In the genomic region with DNA sequence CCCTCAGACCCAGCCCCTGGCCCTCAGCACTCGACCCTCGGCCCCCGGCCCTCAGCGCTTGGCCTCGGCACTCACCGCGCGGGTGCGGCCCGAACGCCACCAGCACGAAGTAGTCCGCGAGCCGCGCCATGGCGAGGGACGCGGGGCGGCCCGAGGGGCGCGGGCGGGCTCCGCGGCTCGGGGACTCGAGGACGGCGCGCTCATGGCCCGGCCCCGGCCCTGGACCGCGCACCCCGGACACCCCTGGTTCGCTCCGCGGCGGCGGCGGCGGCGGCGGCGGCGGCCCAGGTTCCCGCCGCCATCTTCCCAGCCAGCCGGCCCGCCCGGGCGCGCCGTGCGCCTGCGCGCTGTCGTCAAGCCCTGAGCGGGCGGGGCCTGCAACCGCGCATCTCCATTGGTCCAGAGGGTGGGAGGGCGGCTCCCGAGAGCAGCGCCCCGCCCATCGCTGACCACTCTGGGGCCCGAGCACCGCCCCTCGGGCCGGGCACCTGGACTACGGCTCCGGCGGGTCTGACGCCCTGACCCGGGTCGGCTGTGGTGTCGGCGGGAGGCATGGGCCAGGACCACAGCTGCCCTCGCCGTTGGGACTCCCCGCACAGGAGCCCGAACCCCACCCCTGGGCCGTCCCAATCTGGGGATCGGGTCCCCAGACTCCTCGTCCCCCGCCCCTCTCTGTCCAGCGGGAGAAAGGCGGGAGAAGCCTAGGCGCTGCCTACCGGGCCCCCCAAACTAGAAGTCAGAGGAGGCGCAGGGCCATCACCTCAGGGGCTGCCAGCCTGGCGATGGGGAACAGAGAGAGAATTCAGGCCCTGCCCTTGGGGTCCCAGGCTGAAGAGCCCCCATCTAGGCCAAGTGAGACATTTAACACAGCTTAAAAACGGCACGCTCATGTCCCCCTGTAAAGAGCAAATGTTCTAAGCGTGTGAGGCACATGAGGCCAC, we compare ENCODE assay signal across 8 cellular contexts. TPM values are rescaled to one million over a fixed set of nuclear protein-coding genes. Genes with fewer than 3 reads are reported as not detected.
DNase-seq lines count a peak whose midpoint lies in the region; ATAC-seq and TF ChIP-seq lines count a peak whose summit lies in the region.

A gene with protein sequence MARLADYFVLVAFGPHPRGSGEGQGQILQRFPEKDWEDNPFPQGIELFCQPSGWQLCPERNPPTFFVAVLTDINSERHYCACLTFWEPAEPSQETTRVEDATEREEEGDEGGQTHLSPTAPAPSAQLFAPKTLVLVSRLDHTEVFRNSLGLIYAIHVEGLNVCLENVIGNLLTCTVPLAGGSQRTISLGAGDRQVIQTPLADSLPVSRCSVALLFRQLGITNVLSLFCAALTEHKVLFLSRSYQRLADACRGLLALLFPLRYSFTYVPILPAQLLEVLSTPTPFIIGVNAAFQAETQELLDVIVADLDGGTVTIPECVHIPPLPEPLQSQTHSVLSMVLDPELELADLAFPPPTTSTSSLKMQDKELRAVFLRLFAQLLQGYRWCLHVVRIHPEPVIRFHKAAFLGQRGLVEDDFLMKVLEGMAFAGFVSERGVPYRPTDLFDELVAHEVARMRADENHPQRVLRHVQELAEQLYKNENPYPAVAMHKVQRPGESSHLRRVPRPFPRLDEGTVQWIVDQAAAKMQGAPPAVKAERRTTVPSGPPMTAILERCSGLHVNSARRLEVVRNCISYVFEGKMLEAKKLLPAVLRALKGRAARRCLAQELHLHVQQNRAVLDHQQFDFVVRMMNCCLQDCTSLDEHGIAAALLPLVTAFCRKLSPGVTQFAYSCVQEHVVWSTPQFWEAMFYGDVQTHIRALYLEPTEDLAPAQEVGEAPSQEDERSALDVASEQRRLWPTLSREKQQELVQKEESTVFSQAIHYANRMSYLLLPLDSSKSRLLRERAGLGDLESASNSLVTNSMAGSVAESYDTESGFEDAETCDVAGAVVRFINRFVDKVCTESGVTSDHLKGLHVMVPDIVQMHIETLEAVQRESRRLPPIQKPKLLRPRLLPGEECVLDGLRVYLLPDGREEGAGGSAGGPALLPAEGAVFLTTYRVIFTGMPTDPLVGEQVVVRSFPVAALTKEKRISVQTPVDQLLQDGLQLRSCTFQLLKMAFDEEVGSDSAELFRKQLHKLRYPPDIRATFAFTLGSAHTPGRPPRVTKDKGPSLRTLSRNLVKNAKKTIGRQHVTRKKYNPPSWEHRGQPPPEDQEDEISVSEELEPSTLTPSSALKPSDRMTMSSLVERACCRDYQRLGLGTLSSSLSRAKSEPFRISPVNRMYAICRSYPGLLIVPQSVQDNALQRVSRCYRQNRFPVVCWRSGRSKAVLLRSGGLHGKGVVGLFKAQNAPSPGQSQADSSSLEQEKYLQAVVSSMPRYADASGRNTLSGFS (N-terminal part only) (minus strand): TSS at position 325 of the 941 bp plus-strand sequence. CDS start 195 bp downstream, at position 130.

- peak in 1 of 2 donors; percentile 51 for TF ChIP-seq EP300 in tibial nerve (IDR thresholded peaks at IDR 0.05)

- H3K27ac ChIP-seq in heart right ventricle (peak within 1 kb of the TSS in 9 of 10 donors; percentile 68 to 90 (median 80)), tibial nerve (peak within 1 kb of the TSS; percentile 68 to 90 (median 82))

- peak; percentile 56 for DNase-seq in NCI-H1092 treated with DMSO at 0.1 percent for 48 hours (lab: John Stamatoyannopoulos, UW)
- DNase-seq in amniotic stem cell (lab: John Stamatoyannopoulos, UW): peak; percentile 76
- DNase-seq in heart right ventricle: peak; percentile 92 to 94
- DNase-seq in pons (ENCODE audit: low spot score): peak; percentile 88
- peak; percentile 83 to 89 for DNase-seq in tibial nerve (ENCODE audit: low spot score in 2 of 2)

- H3K27me3 ChIP-seq in heart right ventricle (peaks cover 0 to 16% (median 12%) of the 10 kb centered on the region in 7 donors), tibial nerve (peaks cover 0 to 2% of the 10 kb centered on the region in 2 donors)

- H3K27ac Mint-ChIP-seq in T-helper 1 cell treated with Interleukin-12 subunit alpha and Interleukin-12 subunit beta and Interleukin-4 antibody, amounts not matched to agents 30 μg/mL and 1 μg/mL, for 36 hours: peak within 1 kb of the TSS; percentile 83

- H3K4me1 Mint-ChIP-seq in T-helper 1 cell treated with Interleukin-12 subunit alpha and Interleukin-12 subunit beta and Interleukin-4 antibody, amounts not matched to agents 30 μg/mL and 1 μg/mL, for 36 hours (ENCODE audit: low read depth): peaks cover 41% of the 10 kb centered on the region

- H3K9me3 Mint-ChIP-seq in T-helper 1 cell treated with Interleukin-12 subunit alpha and Interleukin-12 subunit beta and Interleukin-4 antibody, amounts not matched to agents 30 μg/mL and 1 μg/mL, for 36 hours: no peaks in the 10 kb centered on the region

- peaks cover 5% of the 10 kb centered on the region for H3K36me3 Mint-ChIP-seq in T-helper 1 cell treated with Interleukin-12 subunit alpha and Interleukin-12 subunit beta and Interleukin-4 antibody, amounts not matched to agents 30 μg/mL and 1 μg/mL, for 36 hours (ENCODE audit: low read depth)

- intact Hi-C loops in heart right ventricle (cut with DNase I): loop anchor here in 3 of 10 donors (1.0 to 2.0 kb wide), 2 partner anchors 32 kb away; a partner anchor contains a TSS

- H3K4me1 ChIP-seq in heart right ventricle (peaks cover 29 to 48% (median 46%) of the 10 kb centered on the region in 9 donors), tibial nerve (peaks cover 5 to 47% (median 44%) of the 10 kb centered on the region in 4 donors)

- peak within 1 kb of the TSS; percentile 75 for H3K4me3 ChIP-seq in GM08714 (ENCODE audit: low read length)
- H3K4me3 ChIP-seq in heart right ventricle: peak within 1 kb of the TSS; percentile 72 to 98 (median 84)
- peak within 1 kb of the TSS; percentile 56 to 83 (median 77) for H3K4me3 ChIP-seq in tibial nerve

- H3K4me3 Mint-ChIP-seq in T-helper 1 cell treated with Interleukin-12 subunit alpha and Interleukin-12 subunit beta and Interleukin-4 antibody, amounts not matched to agents 30 μg/mL and 1 μg/mL, for 36 hours: peak within 1 kb of the TSS; percentile 95

- ATAC-seq in HG02571 (IDR thresholded peaks at IDR 0.05; ENCODE audit: unreplicated experiment): peak; percentile 68
- ATAC-seq in heart right ventricle: peak; percentile 94 to 99 (median 98)

- H3K27me3 Mint-ChIP-seq in T-helper 1 cell treated with Interleukin-12 subunit alpha and Interleukin-12 subunit beta and Interleukin-4 antibody, amounts not matched to agents 30 μg/mL and 1 μg/mL, for 36 hours (ENCODE audit: low read depth): peaks cover 11% of the 10 kb centered on the region

- TF ChIP-seq CTCF in heart right ventricle (IDR thresholded peaks at IDR 0.05): no peak
- TF ChIP-seq CTCF in tibial nerve (IDR thresholded peaks at IDR 0.05): peak in 1 of 5 experiments; percentile 18

- H3K9me3 ChIP-seq in heart right ventricle (no peaks in the 10 kb centered on the region), tibial nerve (no peaks in the 10 kb centered on the region)

- peak; percentile 79 to 93 for TF ChIP-seq POLR2A in tibial nerve (IDR thresholded peaks at IDR 0.05)

- peaks cover 0 to 4% (median 0%) of the 10 kb centered on the region in 9 donors for H3K36me3 ChIP-seq in heart right ventricle
- no peaks in the 10 kb centered on the region for H3K36me3 ChIP-seq in tibial nerve

- WGBS in heart right ventricle, 2 donors: 1 to 2% methylated on average over 80 to 93 of the region's 97 CpGs
- WGBS in tibial nerve, 2 donors: 4 to 28% methylated on average over 6 to 20 of the region's 97 CpGs

RNA-seq across cellular contexts. Expression of the gene that starts here (rescaled TPM):
- 10 to 100 TPM; 41.0 to 73.0 (median 49.7) TPM for total RNA-seq in heart right ventricle
- polyA plus RNA-seq in heart right ventricle: 10 to 100 TPM; 43.2 to 48.6 TPM
- total RNA-seq in tibial nerve: 10 to 100 TPM; 48.5 to 77.7 (median 68.3) TPM

Comparison
In these comparisons a context has a peak if more than half of its experiments do, and no peak if none do; other contexts are left out.
1. Peak in every context shown above with its lines: DNase-seq, ATAC-seq, H3K4me3 ChIP-seq and H3K27ac ChIP-seq.